Comparison of ENCODE assay signal across 29 cellular contexts in genomic region chr6:715709-716450, GRCh38. TPM values are rescaled to one million over a fixed set of nuclear protein-coding genes. Genes with fewer than 3 reads are reported as not detected.
DNase-seq lines count a peak whose midpoint lies in the region; ATAC-seq and TF ChIP-seq lines count a peak whose summit lies in the region.
"Had no signal": no experiment of that assay in that cellular context is flagged by ENCODE, and none has a peak within 500 bp of the region (broad histone marks: within the 10 kb centered on the region; RNA-seq: fewer than 3 reads in every experiment).

No MANE protein-coding gene starts in this region.

- intact Hi-C loops in stomach (cut with DNase I; ENCODE audit: low total_unique reads) = loop anchor here (10.0 kb wide), 1 partner anchor 669 kb away; the partner anchor contains the start of gene FOXF2

- TF ChIP-seq POLR2A in stomach (IDR thresholded peaks at IDR 0.05) = no peak

- H3K4me1 ChIP-seq in stomach = peaks cover 4 to 17% (median 12%) of the 10 kb centered on the region in 4 donors
- H3K4me1 ChIP-seq: thyroid gland had no signal

- no peak overlapping the region for H3K4me3 ChIP-seq in stomach
- H3K4me3 ChIP-seq: esophagus squamous epithelium, gastrocnemius medialis, HAP-1, PC-9, thyroid gland had no signal

- no peak overlapping the region for H3K27ac Mint-ChIP-seq in activated T-cell treated with anti-CD3 and anti-CD28 coated beads, Interleukin-2, amount 50 U/mL, for 72 hours
- H3K27ac Mint-ChIP-seq: activated CD8-positive, alpha-beta T cell treated with anti-CD3 and anti-CD28 coated beads for 36 hours; activated T-helper 17 cell treated with anti-CD3 and anti-CD28 coated beads, Interleukin-2, amount 50 U/mL, for 72 hours; stimulated activated naive CD8-positive, alpha-beta T cell treated with anti-CD3 and anti-CD28 coated beads, Interleukin-15, amount 100 ng/mL, for 72 hours had no signal

- H3K4me3 Mint-ChIP-seq in activated T-cell treated with anti-CD3 and anti-CD28 coated beads, Interleukin-2, amount 50 U/mL, for 72 hours = no peak overlapping the region
- H3K4me3 Mint-ChIP-seq: activated CD8-positive, alpha-beta T cell treated with anti-CD3 and anti-CD28 coated beads for 36 hours; activated T-helper 17 cell treated with anti-CD3 and anti-CD28 coated beads, Interleukin-2, amount 50 U/mL, for 72 hours; stimulated activated naive CD8-positive, alpha-beta T cell treated with anti-CD3 and anti-CD28 coated beads, Interleukin-15, amount 100 ng/mL, for 72 hours had no signal

- H3K27ac ChIP-seq in stomach = peak overlapping the region in 3 of 5 donors; percentile 14 to 45 (median 32)
- H3K27ac ChIP-seq: brain microvascular endothelial cell, esophagus squamous epithelium, gastrocnemius medialis, PC-9, thyroid gland had no signal

- no peak for ATAC-seq in activated T-cell treated with anti-CD3 and anti-CD28 coated beads, Interleukin-2, amount 50 U/mL, for 72 hours (replicated peaks in 1 of 2)
- no peak for ATAC-seq in GM18909 (IDR thresholded peaks at IDR 0.05; ENCODE audit: poor library complexity, unreplicated experiment)
- ATAC-seq: activated CD8-positive, alpha-beta T cell treated with anti-CD3 and anti-CD28 coated beads for 36 hours; activated T-helper 17 cell treated with anti-CD3 and anti-CD28 coated beads, Interleukin-2, amount 50 U/mL, for 72 hours; gastrocnemius medialis; left cardiac atrium; right cardiac atrium; stimulated activated naive CD8-positive, alpha-beta T cell treated with anti-CD3 and anti-CD28 coated beads, Interleukin-15, amount 100 ng/mL, for 72 hours had no signal

- WGBS in stomach, 5 donors = 31 to 44% (median 36%) methylated on average over 12 of the region's 12 CpGs

- no peaks in the 10 kb centered on the region for H3K36me3 Mint-ChIP-seq in activated T-cell treated with anti-CD3 and anti-CD28 coated beads, Interleukin-2, amount 50 U/mL, for 72 hours (ENCODE audit: insufficient read depth in 2 of 2)

- TF ChIP-seq CTCF in stomach (IDR thresholded peaks at IDR 0.05) = no peak

- H3K36me3 ChIP-seq in stomach = no peaks in the 10 kb centered on the region
- H3K36me3 ChIP-seq: brain microvascular endothelial cell, esophagus squamous epithelium, gastrocnemius medialis, HAP-1, thyroid gland had no signal

- no peaks in the 10 kb centered on the region for H3K27me3 ChIP-seq in stomach
- H3K27me3 ChIP-seq: brain microvascular endothelial cell, thyroid gland had no signal

- no peaks in the 10 kb centered on the region for H3K9me3 Mint-ChIP-seq in activated T-cell treated with anti-CD3 and anti-CD28 coated beads, Interleukin-2, amount 50 U/mL, for 72 hours
- H3K9me3 Mint-ChIP-seq: activated CD8-positive, alpha-beta T cell treated with anti-CD3 and anti-CD28 coated beads for 36 hours; activated T-helper 17 cell treated with anti-CD3 and anti-CD28 coated beads, Interleukin-2, amount 50 U/mL, for 72 hours; CD8-positive, alpha-beta memory T cell; stimulated activated naive CD8-positive, alpha-beta T cell treated with anti-CD3 and anti-CD28 coated beads, Interleukin-15, amount 100 ng/mL, for 72 hours had no signal

- TF ChIP-seq EP300 in stomach (IDR thresholded peaks at IDR 0.05) = no peak

- no peaks in the 10 kb centered on the region for H3K27me3 Mint-ChIP-seq in activated T-cell treated with anti-CD3 and anti-CD28 coated beads, Interleukin-2, amount 50 U/mL, for 72 hours (ENCODE audit: low read depth)
- H3K27me3 Mint-ChIP-seq: activated CD8-positive, alpha-beta T cell treated with anti-CD3 and anti-CD28 coated beads for 36 hours; activated T-helper 17 cell treated with anti-CD3 and anti-CD28 coated beads, Interleukin-2, amount 50 U/mL, for 72 hours; stimulated activated naive CD8-positive, alpha-beta T cell treated with anti-CD3 and anti-CD28 coated beads, Interleukin-15, amount 100 ng/mL, for 72 hours had no signal

- H3K9me3 ChIP-seq in stomach = no peaks in the 10 kb centered on the region
- H3K9me3 ChIP-seq: esophagus squamous epithelium, gastrocnemius medialis, HAP-1, thyroid gland had no signal

- H3K4me1 Mint-ChIP-seq in activated T-cell treated with anti-CD3 and anti-CD28 coated beads, Interleukin-2, amount 50 U/mL, for 72 hours (ENCODE audit: low read depth) = peaks cover 17% of the 10 kb centered on the region

- DNase-seq in NCI-H1092 treated with DMSO at 0.1 percent for 48 hours (lab: John Stamatoyannopoulos, UW) (peak; percentile 43), amniotic epithelial cell (ENCODE audit: low read depth) (peak; percentile 12), left kidney (ENCODE audit: low read depth, low spot score) (peak; percentile 45), stomach (no peak), NCI-H526 treated with DMSO at 0.1 percent for 48 hours (lab: John Stamatoyannopoulos, UW) (no peak)
- no peak for DNase-seq in activated T-cell treated with anti-CD3 and anti-CD28 coated beads, Interleukin-2, amount 50 U/mL, for 72 hours
- DNase-seq: activated CD8-positive, alpha-beta memory T cell treated with anti-CD3 and anti-CD28 coated beads, Interleukin-2, amount 50 U/mL, for 48 hours; activated CD8-positive, alpha-beta T cell treated with anti-CD3 and anti-CD28 coated beads for 36 hours; activated naive CD4-positive, alpha-beta T cell treated with anti-CD3 and anti-CD28 coated beads, Interleukin-2, amount 50 U/mL, for 16 hours; amygdala; brain microvascular endothelial cell; CD8-positive, alpha-beta memory T cell; cerebellar nuclear complex; esophagus squamous epithelium; gastrocnemius medialis; hippocampal formation; left cardiac atrium; NCI-H1048; NCI-H1694 treated with DMSO at 0.1 percent for 48 hours; NCI-H510A treated with DMSO at 0.1 percent for 48 hours; PC-9; right cardiac atrium; Right ventricle myocardium superior; stimulated activated CD8-positive, alpha-beta memory T cell treated with anti-CD3 and anti-CD28 coated beads, Interleukin-4, amount 100 ng/mL, for 48 hours; stimulated activated naive CD8-positive, alpha-beta T cell treated with anti-CD3 and anti-CD28 coated beads, Interleukin-15, amount 100 ng/mL, for 72 hours; thyroid gland had no signal

RNA-seq across cellular contexts. Expression of gene EXOC2, which starts 22.9 kb away (rescaled TPM):
- 10 to 100 TPM in 4 of 5 donors, 1 to 10 TPM in 1; 6.7 to 39.7 (median 20.3) TPM for total RNA-seq in stomach
- 1 to 10 TPM; 5.3 to 8.9 (median 8.5) TPM for polyA plus RNA-seq in stomach
- 10 to 100 TPM; 42.2 to 46.1 TPM for total RNA-seq in activated T-cell treated with anti-CD3 and anti-CD28 coated beads, Interleukin-2, amount 50 U/mL, for 72 hours

RNA-seq across cellular contexts. Expression of gene HUS1B, which starts 59.0 kb away (rescaled TPM):
- 10 to 100 TPM in 1 of 5 donors, 1 to 10 TPM in 2, not detected in 2; 2.9 to 46.1 (median 4.8) TPM for total RNA-seq in stomach
- polyA plus RNA-seq in stomach = under 1 TPM in 1 of 3 donors, not detected in 2; 0.31 TPM
- total RNA-seq in activated T-cell treated with anti-CD3 and anti-CD28 coated beads, Interleukin-2, amount 50 U/mL, for 72 hours = under 1 TPM; 0.79 to 0.89 TPM
- total RNA-seq: left cardiac atrium, Right ventricle myocardium superior had no signal
- polyA plus RNA-seq: right cardiac atrium had no signal

Comparison
In these comparisons a context has a peak if more than half of its experiments do, and no peak if none do; other contexts are left out.
1. DNase-seq: peak in NCI-H1092 treated with DMSO at 0.1 percent for 48 hours (single experiment), amniotic epithelial cell (single experiment) and left kidney (single experiment); none in stomach (single experiment), NCI-H526 treated with DMSO at 0.1 percent for 48 hours (single experiment) and activated T-cell treated with anti-CD3 and anti-CD28 coated beads, Interleukin-2, amount 50 U/mL, for 72 hours (0 of 2).